In genomic region chr1:226663327-226663704, GRCh38 we compare ENCODE assay signal across 1 cellular context.
TF ChIP-seq lines count a peak whose summit lies in the region.

No MANE protein-coding gene starts in this region.

TF ChIP-seq in HEK293, 187 proteins besides CTCF, POLR2A, EP300 and RAD21 (continued from another document):
- TF ChIP-seq, protein P1, sequence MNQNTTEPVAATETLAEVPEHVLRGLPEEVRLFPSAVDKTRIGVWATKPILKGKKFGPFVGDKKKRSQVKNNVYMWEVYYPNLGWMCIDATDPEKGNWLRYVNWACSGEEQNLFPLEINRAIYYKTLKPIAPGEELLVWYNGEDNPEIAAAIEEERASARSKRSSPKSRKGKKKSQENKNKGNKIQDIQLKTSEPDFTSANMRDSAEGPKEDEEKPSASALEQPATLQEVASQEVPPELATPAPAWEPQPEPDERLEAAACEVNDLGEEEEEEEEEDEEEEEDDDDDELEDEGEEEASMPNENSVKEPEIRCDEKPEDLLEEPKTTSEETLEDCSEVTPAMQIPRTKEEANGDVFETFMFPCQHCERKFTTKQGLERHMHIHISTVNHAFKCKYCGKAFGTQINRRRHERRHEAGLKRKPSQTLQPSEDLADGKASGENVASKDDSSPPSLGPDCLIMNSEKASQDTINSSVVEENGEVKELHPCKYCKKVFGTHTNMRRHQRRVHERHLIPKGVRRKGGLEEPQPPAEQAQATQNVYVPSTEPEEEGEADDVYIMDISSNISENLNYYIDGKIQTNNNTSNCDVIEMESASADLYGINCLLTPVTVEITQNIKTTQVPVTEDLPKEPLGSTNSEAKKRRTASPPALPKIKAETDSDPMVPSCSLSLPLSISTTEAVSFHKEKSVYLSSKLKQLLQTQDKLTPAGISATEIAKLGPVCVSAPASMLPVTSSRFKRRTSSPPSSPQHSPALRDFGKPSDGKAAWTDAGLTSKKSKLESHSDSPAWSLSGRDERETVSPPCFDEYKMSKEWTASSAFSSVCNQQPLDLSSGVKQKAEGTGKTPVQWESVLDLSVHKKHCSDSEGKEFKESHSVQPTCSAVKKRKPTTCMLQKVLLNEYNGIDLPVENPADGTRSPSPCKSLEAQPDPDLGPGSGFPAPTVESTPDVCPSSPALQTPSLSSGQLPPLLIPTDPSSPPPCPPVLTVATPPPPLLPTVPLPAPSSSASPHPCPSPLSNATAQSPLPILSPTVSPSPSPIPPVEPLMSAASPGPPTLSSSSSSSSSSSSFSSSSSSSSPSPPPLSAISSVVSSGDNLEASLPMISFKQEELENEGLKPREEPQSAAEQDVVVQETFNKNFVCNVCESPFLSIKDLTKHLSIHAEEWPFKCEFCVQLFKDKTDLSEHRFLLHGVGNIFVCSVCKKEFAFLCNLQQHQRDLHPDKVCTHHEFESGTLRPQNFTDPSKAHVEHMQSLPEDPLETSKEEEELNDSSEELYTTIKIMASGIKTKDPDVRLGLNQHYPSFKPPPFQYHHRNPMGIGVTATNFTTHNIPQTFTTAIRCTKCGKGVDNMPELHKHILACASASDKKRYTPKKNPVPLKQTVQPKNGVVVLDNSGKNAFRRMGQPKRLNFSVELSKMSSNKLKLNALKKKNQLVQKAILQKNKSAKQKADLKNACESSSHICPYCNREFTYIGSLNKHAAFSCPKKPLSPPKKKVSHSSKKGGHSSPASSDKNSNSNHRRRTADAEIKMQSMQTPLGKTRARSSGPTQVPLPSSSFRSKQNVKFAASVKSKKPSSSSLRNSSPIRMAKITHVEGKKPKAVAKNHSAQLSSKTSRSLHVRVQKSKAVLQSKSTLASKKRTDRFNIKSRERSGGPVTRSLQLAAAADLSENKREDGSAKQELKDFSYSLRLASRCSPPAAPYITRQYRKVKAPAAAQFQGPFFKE (tag by site-specific recombination; IDR thresholded peaks at IDR 0.05; ENCODE audit: borderline replicate concordance) = 0 out of 2 replicates have a peak, but pooled peaks have one; percentile 3
- 0 out of 2 replicates have a peak, but pooled peaks have one; percentile 26 for TF ChIP-seq ZFHX2 (tag by site-specific recombination; conservative IDR thresholded peaks at IDR 0.05)
